ENCODE assay signal across 19 cellular contexts in genomic region chr1:93483606-93484005, GRCh38. TPM values are rescaled to one million over a fixed set of nuclear protein-coding genes. Genes with fewer than 3 reads are reported as not detected.
DNase-seq lines count a peak whose midpoint lies in the region; TF ChIP-seq lines count a peak whose summit lies in the region.
"Had no signal": no experiment of that assay in that cellular context is flagged by ENCODE, and none has a peak within 500 bp of the region (broad histone marks: within the 10 kb centered on the region; RNA-seq: fewer than 3 reads in every experiment).

No MANE protein-coding gene starts in this region.

- H3K9me3 Mint-ChIP-seq in endodermal cell (peaks cover 28% of the 10 kb centered on the region), glutamatergic neuron (ENCODE audit: unreplicated experiment) (peaks cover 8% of the 10 kb centered on the region)

- H3K4me3 ChIP-seq in LNCaP clone FGC (ENCODE audit: low read depth, low read length) (no peak overlapping the region), endodermal cell (ENCODE audit: low read length) (peak overlapping the region; percentile 5), right atrium auricular region (no peak overlapping the region)
- H3K4me3 ChIP-seq: BLaER1, GM12878, HAP-1 had no signal

- peaks cover 32% of the 10 kb centered on the region for H3K36me3 Mint-ChIP-seq in endodermal cell (ENCODE audit: low read depth)
- peaks cover 11% of the 10 kb centered on the region for H3K36me3 Mint-ChIP-seq in glutamatergic neuron (ENCODE audit: unreplicated experiment)

- H3K27me3 Mint-ChIP-seq in endodermal cell (ENCODE audit: insufficient read depth) (no peaks in the 10 kb centered on the region), glutamatergic neuron (ENCODE audit: unreplicated experiment) (no peaks in the 10 kb centered on the region)
- H3K27me3 Mint-ChIP-seq: B cell; CD4-positive, alpha-beta T cell had no signal

- H3K27ac Mint-ChIP-seq in endodermal cell = no peak overlapping the region
- no peak overlapping the region for H3K27ac Mint-ChIP-seq in glutamatergic neuron (ENCODE audit: unreplicated experiment)
- H3K27ac Mint-ChIP-seq: B cell; CD14-positive monocyte; CD4-positive, alpha-beta T cell; CD8-positive, alpha-beta memory T cell; HFFc6 had no signal

- no peak overlapping the region for H3K9ac ChIP-seq in endodermal cell (ENCODE audit: extremely low read depth, low read length, poor library complexity, severe bottlenecking)
- H3K9ac ChIP-seq: BLaER1 had no signal

- DNase-seq in LNCaP clone FGC (ENCODE audit: low read depth) (peak; percentile 59), endodermal cell (no peak), right atrium auricular region (ENCODE audit: low spot score) (no peak), glutamatergic neuron (no peak), pons (ENCODE audit: low spot score) (no peak)
- DNase-seq: CD4-positive, alpha-beta T cell; CD8-positive, alpha-beta memory T cell; DMS 273 treated with DMSO at 0.1 percent for 48 hours; DMS79; EL; GDM1; GOT3; HFFc6 had no signal

- H3K4me3 Mint-ChIP-seq in endodermal cell (no peak overlapping the region), glutamatergic neuron (ENCODE audit: unreplicated experiment) (no peak overlapping the region)
- H3K4me3 Mint-ChIP-seq: B cell; CD14-positive monocyte; CD4-positive, alpha-beta T cell; CD8-positive, alpha-beta memory T cell; HFFc6 had no signal

- H3K9me3 ChIP-seq in endodermal cell (ENCODE audit: control insufficient read depth, low read length) = peaks cover 38% of the 10 kb centered on the region
- peaks cover 0 to 13% of the 10 kb centered on the region in 2 donors for H3K9me3 ChIP-seq in right atrium auricular region

- H3K36me3 ChIP-seq in endodermal cell (ENCODE audit: control insufficient read depth, insufficient read depth, low read length) (peaks cover 39% of the 10 kb centered on the region), right atrium auricular region (no peaks in the 10 kb centered on the region)
- H3K36me3 ChIP-seq: HAP-1 had no signal

- no peak for TF ChIP-seq CTCF in C4-2B (conservative IDR thresholded peaks at IDR 0.05)
- TF ChIP-seq CTCF in LNCaP clone FGC (IDR thresholded peaks at IDR 0.05; ENCODE audit: control insufficient read depth, extremely low read depth, insufficient read depth) = no peak
- no peak for TF ChIP-seq CTCF in endodermal cell (conservative IDR thresholded peaks at IDR 0.05)
- no peak for TF ChIP-seq CTCF in right atrium auricular region (IDR thresholded peaks at IDR 0.05)
- no peak for TF ChIP-seq CTCF in glutamatergic neuron (IDR thresholded peaks at IDR 0.05; ENCODE audit: partially characterized antibody, unreplicated experiment)

- H3K4me1 ChIP-seq in endodermal cell (ENCODE audit: control insufficient read depth, insufficient read depth, low read length) (no peaks in the 10 kb centered on the region), right atrium auricular region (no peaks in the 10 kb centered on the region)
- H3K4me1 ChIP-seq: BLaER1, HAP-1 had no signal

- peak overlapping the region; percentile 22; the same call in 1 of the 2 replicates for H3K27ac ChIP-seq in C4-2B
- H3K27ac ChIP-seq in endodermal cell (ENCODE audit: low read depth, low read length) = no peak overlapping the region
- H3K27ac ChIP-seq in right atrium auricular region = no peak overlapping the region
- H3K27ac ChIP-seq: BLaER1 had no signal

- H3K4me1 Mint-ChIP-seq in endodermal cell (peaks cover 9% of the 10 kb centered on the region), glutamatergic neuron (ENCODE audit: low read depth, unreplicated experiment) (peaks cover 8% of the 10 kb centered on the region)
- H3K4me1 Mint-ChIP-seq: B cell; CD14-positive monocyte; CD8-positive, alpha-beta memory T cell had no signal

- H3K27me3 ChIP-seq in endodermal cell (ENCODE audit: control insufficient read depth, insufficient read depth, low read length, poor library complexity, severe bottlenecking) = no peaks in the 10 kb centered on the region
- H3K27me3 ChIP-seq in right atrium auricular region = no peaks in the 10 kb centered on the region
- H3K27me3 ChIP-seq: BLaER1 had no signal

RNA-seq across cellular contexts. Expression of gene FNBP1L, which starts 35.7 kb away (rescaled TPM):
- total RNA-seq in endodermal cell (100 to 1,000 TPM in 1 of 2 donors, 10 to 100 TPM in 1; 96.8 to 107 TPM), right atrium auricular region (10 to 100 TPM; 13.9 to 17.8 TPM), glutamatergic neuron (ENCODE audit: unreplicated experiment) (251 TPM)
- 106 TPM for polyA plus RNA-seq in endodermal cell (2013, experiment 1 of 2)
- polyA plus RNA-seq in endodermal cell (2013, experiment 2 of 2) = 106 TPM

Comparison
In these comparisons a context has a peak if more than half of its experiments do, and no peak if none do; other contexts are left out.
1. RNA of gene FNBP1L, which starts 35.7 kb away (total RNA-seq): 251 TPM in glutamatergic neuron (single experiment) and 96.8 to 107 TPM in endodermal cell; 13.9 to 17.8 TPM in right atrium auricular region; every median in the first group is over 4 times any median in the second.